ENCODE assay signal across 8 cellular contexts in genomic region chr16:72099377-72099818, GRCh38. TPM values are rescaled to one million over a fixed set of nuclear protein-coding genes. Genes with fewer than 3 reads are reported as not detected.
DNase-seq lines count a peak whose midpoint lies in the region; ATAC-seq and TF ChIP-seq lines count a peak whose summit lies in the region.

No MANE protein-coding gene starts in this region.

- no peak overlapping the region for H2BK5ac ChIP-seq in IMR-90 (ENCODE audit: low read depth, low read length, poor library complexity, severe bottlenecking)

- POLR2A ChIA-PET in IMR-90 (lab: Charles Lee; ENCODE audit: unreplicated experiment) (no interaction called here), RWPE1 (lab: Yijun Ruan, JAX; ENCODE audit: low non-redundant PET) (no interaction called here)

- peak; percentile 64 for TF ChIP-seq RAD21 in IMR-90 (IDR thresholded peaks at IDR 0.05; ENCODE audit: low read length)

- H4K8ac ChIP-seq in IMR-90 (ENCODE audit: low read depth in 2 of 2, low read length in 2 of 2) = no peak overlapping the region

- H3K9me3 ChIP-seq in IMR-90 (ENCODE audit: control insufficient read depth, insufficient read depth, low read length) = no peaks in the 10 kb centered on the region
- no peaks in the 10 kb centered on the region for H3K9me3 ChIP-seq in iPS DF 6.9 (ENCODE audit: control insufficient read depth, insufficient read depth, low read length)

- H3K4me1 ChIP-seq in IMR-90 (ENCODE audit: control insufficient read depth, insufficient read depth, low read length) (no peaks in the 10 kb centered on the region), iPS DF 6.9 (ENCODE audit: control insufficient read depth, insufficient read depth, low read length) (no peaks in the 10 kb centered on the region)

- no peak overlapping the region for H3K14ac ChIP-seq in IMR-90 (replicated peaks; ENCODE audit: low read depth, low read length)

- H3K18ac ChIP-seq in IMR-90 (ENCODE audit: low read depth, low read length) = no peak overlapping the region

- no peak overlapping the region for H2AK9ac ChIP-seq in IMR-90 (replicated peaks; ENCODE audit: low read depth, low read length, poor library complexity)

- CTCF ChIA-PET in IMR-90 (lab: Yijun Ruan, JAX) = no interaction called here
- CTCF ChIA-PET in RWPE1 (lab: Yijun Ruan, JAX) = interaction anchor here (0.6 to 1.0 kb wide), 3 partner anchors 12 to 689 kb away, joined by 3 to 4 read pairs (median 4); no protein-coding TSS in a partner anchor

- 93% methylated on average over 9 of the region's 12 CpGs; no CpG with 5 or more reads in 1 of the 2 experiments for WGBS in IMR-90 (ENCODE audit: extremely low coverage in 2 of 2, insufficient read length in 1 of 2), 2 experiments
- no CpG with 5 or more reads among the region's 12 CpGs for WGBS in iPS DF 6.9 (ENCODE audit: insufficient coverage, insufficient read length)

- DNase-seq in DMS 273 (lab: John Stamatoyannopoulos, UW; ENCODE audit: unreplicated experiment) = peak; percentile 84
- DNase-seq in IMR-90 = peak; percentile 49
- DNase-seq in RWPE1 (ENCODE audit: low spot score) = peak; percentile 64
- DNase-seq in astrocyte of the hippocampus (ENCODE audit: low read depth, low spot score) = peak; percentile 76
- DNase-seq in iPS DF 6.9 (ENCODE audit: low read depth, low spot score) = peak; percentile 18
- DNase-seq in stimulated activated CD4-positive, alpha-beta T cell treated with anti-CD3 and anti-CD28 coated beads, Interleukin-15, amount 100 ng/mL, for 24 hours = peak; percentile 52

- H2BK120ac ChIP-seq in IMR-90 (ENCODE audit: low read depth, low read length) = no peak overlapping the region

- H3K36me3 ChIP-seq in IMR-90 (ENCODE audit: control insufficient read depth, insufficient read depth, low read length) (peaks cover 72% of the 10 kb centered on the region), iPS DF 6.9 (ENCODE audit: control insufficient read depth, insufficient read depth, low read length) (peaks cover 38% of the 10 kb centered on the region)

- TF ChIP-seq POLR2A in IMR-90 (IDR thresholded peaks at IDR 0.05; ENCODE audit: low read depth, low read length) = no peak

- dilution Hi-C loops in IMR-90 (cut with HindIII; ENCODE audit: low sequenced_read_pairs, unreplicated experiment) = no loop called here

- no peak overlapping the region for H3K4me3 ChIP-seq in IMR-90 (ENCODE audit: insufficient read depth, low read depth, low read length)
- no peak overlapping the region for H3K4me3 ChIP-seq in iPS DF 6.9 (ENCODE audit: low read length)

- intact Hi-C loops in IMR-90 (cut with micrococcal nuclease) = loop anchor here (1.0 to 10.0 kb wide), 2 partner anchors 33 to 65 kb away; no protein-coding TSS in a partner anchor

- H3K79me1 ChIP-seq in IMR-90 (ENCODE audit: low read depth in 1 of 2, low read length in 2 of 2) = peaks cover 4 to 23% of the 10 kb centered on the region in 2 experiments; a peak in 3 of 4 replicates

- H3K56ac ChIP-seq in IMR-90 (ENCODE audit: extremely low read depth, insufficient read depth, low read length) = no peak overlapping the region

- H3K9me1 ChIP-seq in IMR-90 (ENCODE audit: insufficient read depth, low read length) = no peaks in the 10 kb centered on the region

- H3K27me3 ChIP-seq in IMR-90 (ENCODE audit: control insufficient read depth, insufficient read depth, low read length) (no peaks in the 10 kb centered on the region), iPS DF 6.9 (ENCODE audit: control insufficient read depth, insufficient read depth, low read length) (no peaks in the 10 kb centered on the region)

- TF ChIP-seq CTCF in IMR-90 (conservative IDR thresholded peaks at IDR 0.05; ENCODE audit: low read depth, low read length) (peak; percentile 55), RWPE1 (conservative IDR thresholded peaks at IDR 0.05; ENCODE audit: low read depth) (peak; percentile 56)

- no peak overlapping the region for H3K9ac ChIP-seq in IMR-90 (ENCODE audit: low read depth, low read length)

- no peak overlapping the region for H4K91ac ChIP-seq in IMR-90 (ENCODE audit: insufficient read depth, low read depth, low read length)

- no peak overlapping the region for H3K4me2 ChIP-seq in IMR-90 (ENCODE audit: low read depth, low read length)

- no peaks in the 10 kb centered on the region; the same call in 1 of the 2 replicates for H4K20me1 ChIP-seq in IMR-90 (ENCODE audit: insufficient read depth, low read length)

- H3K4ac ChIP-seq in IMR-90 (ENCODE audit: low read depth, low read length) = no peak overlapping the region

- no peak overlapping the region for H2AK5ac ChIP-seq in IMR-90 (ENCODE audit: low read depth, low read length)

- H2BK15ac ChIP-seq in IMR-90 (ENCODE audit: low read depth, low read length) = no peak overlapping the region

- in situ Hi-C loops in IMR-90 (cut with MboI; ENCODE audit: low sequenced_read_pairs) = no loop called here

- no peak overlapping the region for H2AFZ ChIP-seq in IMR-90 (replicated peaks; ENCODE audit: low read length, poor library complexity)

- H3K23ac ChIP-seq in IMR-90 (ENCODE audit: low read depth, low read length) = no peak overlapping the region

- H3K27ac ChIP-seq in IMR-90 (ENCODE audit: insufficient read depth, low read length) = no peak overlapping the region
- H3K27ac ChIP-seq in RWPE1 = no peak overlapping the region
- no peak overlapping the region for H3K27ac ChIP-seq in iPS DF 6.9 (ENCODE audit: low read length)

- H4K5ac ChIP-seq in IMR-90 (ENCODE audit: low read depth, low read length) = no peak overlapping the region

- no peak overlapping the region for H2BK20ac ChIP-seq in IMR-90 (ENCODE audit: low read depth, low read length)

- no TSS peak for BruUV-seq in IMR-90 (replicated peaks; lab: Mats Ljungman, UMichigan)

- ATAC-seq in GM19452 (IDR thresholded peaks at IDR 0.05; ENCODE audit: unreplicated experiment) = peak; percentile 79
- ATAC-seq in IMR-90 (ENCODE audit: low read depth) = peak; percentile 97
- no peak for ATAC-seq in GM21526 (IDR thresholded peaks at IDR 0.05; ENCODE audit: low FRiP score, unreplicated experiment)

TF ChIP-seq in IMR-90, 13 proteins besides CTCF, POLR2A, EP300 and RAD21:
- TF ChIP-seq CHD1 (IDR thresholded peaks at IDR 0.05; ENCODE audit: low read depth, low read length) (no peak), CEBPB (IDR thresholded peaks at IDR 0.05; ENCODE audit: low read depth, low read length) (no peak), NFE2L2 (IDR thresholded peaks at IDR 0.05; ENCODE audit: low read depth, low read length) (no peak), ELK1 (IDR thresholded peaks at IDR 0.05; ENCODE audit: borderline replicate concordance, low read depth, low read length) (no peak), MAFK (IDR thresholded peaks at IDR 0.05; ENCODE audit: low read depth, low read length) (no peak), SMC3 (IDR thresholded peaks at IDR 0.05; ENCODE audit: low read depth, low read length) (peak; percentile 22; the same call in 1 of the 2 replicates), RFX5 (IDR thresholded peaks at IDR 0.05; ENCODE audit: low read depth, low read length) (no peak), FOS (IDR thresholded peaks at IDR 0.05; ENCODE audit: low read depth, low read length) (no peak)
- TF ChIP-seq, protein P1, sequence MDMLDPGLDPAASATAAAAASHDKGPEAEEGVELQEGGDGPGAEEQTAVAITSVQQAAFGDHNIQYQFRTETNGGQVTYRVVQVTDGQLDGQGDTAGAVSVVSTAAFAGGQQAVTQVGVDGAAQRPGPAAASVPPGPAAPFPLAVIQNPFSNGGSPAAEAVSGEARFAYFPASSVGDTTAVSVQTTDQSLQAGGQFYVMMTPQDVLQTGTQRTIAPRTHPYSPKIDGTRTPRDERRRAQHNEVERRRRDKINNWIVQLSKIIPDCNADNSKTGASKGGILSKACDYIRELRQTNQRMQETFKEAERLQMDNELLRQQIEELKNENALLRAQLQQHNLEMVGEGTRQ (IDR thresholded peaks at IDR 0.05; ENCODE audit: low read depth, low read length) = no peak
TF ChIP-seq in IMR-90: peak in this region for 1.

RNA-seq across cellular contexts. Expression of gene DHX38, which starts 5.8 kb away (rescaled TPM):
- total RNA-seq in IMR-90 (2012; rRNA removed) = 49.6 and 61.9 TPM in 2 replicates
- 43.0 and 45.4 TPM in 2 replicates for polyA plus RNA-seq in IMR-90 (2012; rRNA removed)
- 21.9 and 32.9 TPM in 2 replicates for polyA plus RNA-seq in IMR-90 (2012; cell fraction: cytosol; rRNA removed)
- 142 and 187 TPM in 2 replicates for polyA plus RNA-seq in IMR-90 (2012; cell fraction: nucleus; rRNA removed; ENCODE audit: low replicate concordance)

RNA-seq across cellular contexts. Expression of gene TXNL4B, which starts 6.0 kb away (rescaled TPM):
- 5.4 and 6.1 TPM in 2 replicates for total RNA-seq in IMR-90 (2012; rRNA removed)
- polyA plus RNA-seq in IMR-90 (2012; rRNA removed) = 7.4 and 8.6 TPM in 2 replicates
- 2.9 and 3.6 TPM in 2 replicates for polyA plus RNA-seq in IMR-90 (2012; cell fraction: cytosol; rRNA removed)
- polyA plus RNA-seq in IMR-90 (2012; cell fraction: nucleus; rRNA removed; ENCODE audit: low replicate concordance) = 2.7 and 7.2 TPM in 2 replicates

RNA-seq across cellular contexts. Expression of gene HPR, which starts 36.4 kb away (rescaled TPM):
- total RNA-seq in IMR-90 (2012; rRNA removed) = not detected in 2 replicates
- not detected in 2 replicates for polyA plus RNA-seq in IMR-90 (2012; rRNA removed)
- not detected in 2 replicates for polyA plus RNA-seq in IMR-90 (2012; cell fraction: cytosol; rRNA removed)
- polyA plus RNA-seq in IMR-90 (2012; cell fraction: nucleus; rRNA removed; ENCODE audit: low replicate concordance) = 0.05 TPM in 1 of 2 replicates, not detected in the other

RNA-seq across cellular contexts. Expression of gene HP, which starts 45.1 kb away (rescaled TPM):
- total RNA-seq in IMR-90 (2012; rRNA removed) = not detected in 2 replicates
- polyA plus RNA-seq in IMR-90 (2012; rRNA removed) = not detected in 2 replicates
- polyA plus RNA-seq in IMR-90 (2012; cell fraction: cytosol; rRNA removed) = not detected in 2 replicates
- polyA plus RNA-seq in IMR-90 (2012; cell fraction: nucleus; rRNA removed; ENCODE audit: low replicate concordance) = not detected in 2 replicates

Comparison
In these comparisons a context has a peak if more than half of its experiments do, and no peak if none do; other contexts are left out.
1. DNase-seq: peak in every context shown above with its lines; median percentile 84 in DMS 273; 76 in astrocyte of the hippocampus; 64 in RWPE1; 52 in stimulated activated CD4-positive, alpha-beta T cell treated with anti-CD3 and anti-CD28 coated beads, Interleukin-15, amount 100 ng/mL, for 24 hours; 49 in IMR-90; 18 in iPS DF 6.9.